ENCODE assay signal across 34 cellular contexts in genomic region chr1:27806758-27807157, GRCh38.
"Had no signal": no experiment of that assay in that cellular context is flagged by ENCODE, and none has a peak within 500 bp of the region (broad histone marks: within the 10 kb centered on the region; RNA-seq: fewer than 3 reads in every experiment).

No MANE protein-coding gene starts in this region.

- H3K4me3 ChIP-seq: ascending aorta, cardiac muscle cell had no signal

- H3K4me1 ChIP-seq: ascending aorta had no signal

- FAIRE-seq: bronchial epithelial cell, TTC549 had no signal

- H3K27me3 Mint-ChIP-seq: activated B cell treated with CpG ODN at 0.5 μM for 24 hours; activated CD4-positive, alpha-beta memory T cell treated with anti-CD3 and anti-CD28 coated beads for 36 hours; activated CD4-positive, alpha-beta T cell treated with anti-CD3 and anti-CD28 coated beads, Interleukin-2, amount 10 ng/mL, durations not matched to agents 24 days and 14 days; activated CD8-positive, alpha-beta T cell treated with anti-CD3 and anti-CD28 coated beads for 36 hours; activated naive CD4-positive, alpha-beta T cell treated with anti-CD3 and anti-CD28 coated beads, Interleukin-2, amount 10 ng/mL, durations not matched to agents 7 days and 5 days; activated naive CD4-positive, alpha-beta T cell treated with anti-CD3 and anti-CD28 coated beads, Interleukin-2, amount 50 U/mL, for 24 hours; activated naive CD8-positive, alpha-beta T cell; activated naive CD8-positive, alpha-beta T cell treated with anti-CD3 and anti-CD28 coated beads, Interleukin-2, amount 10 ng/mL, durations not matched to agents 7 days and 5 days; activated naive CD8-positive, alpha-beta T cell treated with anti-CD3 and anti-CD28 coated beads, Interleukin-2, amount 50 U/mL, for 24 hours; activated T-cell treated with anti-CD3 and anti-CD28 coated beads, Interleukin-2, amount 50 U/mL, for 24 hours; brain; central memory CD8-positive, alpha-beta T cell had no signal

- H3K9me3 ChIP-seq: ascending aorta had no signal

- ATAC-seq: activated CD8-positive, alpha-beta T cell treated with anti-CD3 and anti-CD28 coated beads for 36 hours; activated naive CD8-positive, alpha-beta T cell treated with anti-CD3 and anti-CD28 coated beads, Interleukin-2, amount 50 U/mL, for 24 hours had no signal

- H3K27me3 ChIP-seq: ascending aorta, cardiac muscle cell had no signal

- DNase-seq: activated B cell treated with CpG ODN at 0.5 μM for 24 hours; activated CD4-positive, alpha-beta memory T cell treated with anti-CD3 and anti-CD28 coated beads for 36 hours; activated CD4-positive, alpha-beta T cell treated with anti-CD3 and anti-CD28 coated beads for 4 hours; activated CD4-positive, alpha-beta T cell treated with anti-CD3 and anti-CD28 coated beads, Interleukin-2, amount 10 ng/mL, durations not matched to agents 24 days and 14 days; activated CD4-positive, alpha-beta T cell treated with anti-CD3 and anti-CD28 coated beads, Interleukin-2, amount 50 U/mL, for 1 hour; activated CD4-positive, alpha-beta T cell treated with anti-CD3 and anti-CD28 coated beads, Interleukin-2, amount 50 U/mL, for 4 hours; activated CD4-positive, CD25-positive, alpha-beta regulatory T cell treated with anti-CD3 and anti-CD28 coated beads, Interleukin-2, amount 50 U/mL, for 72 hours; activated CD8-positive, alpha-beta memory T cell treated with anti-CD3 and anti-CD28 coated beads, Interleukin-2, amount 50 U/mL, for 48 hours; activated CD8-positive, alpha-beta T cell treated with anti-CD3 and anti-CD28 coated beads for 36 hours; activated effector memory CD4-positive, alpha-beta T cell treated with Interleukin-2 at 50 U/mL for 16 hours; activated gamma-delta T cell; activated naive CD4-positive, alpha-beta T cell treated with anti-CD3 and anti-CD28 coated beads, Interleukin-2, amount 10 ng/mL, durations not matched to agents 7 days and 5 days; activated naive CD4-positive, alpha-beta T cell treated with Interleukin-2 at 50 U/mL for 16 hours; activated naive CD8-positive, alpha-beta T cell treated with anti-CD3 and anti-CD28 coated beads, Interleukin-2, amount 10 ng/mL, durations not matched to agents 7 days and 5 days; activated naive CD8-positive, alpha-beta T cell treated with anti-CD3 and anti-CD28 coated beads, Interleukin-2, amount 50 U/mL, for 24 hours; activated T-cell treated with anti-CD3 and anti-CD28 coated beads, Interleukin-2, amount 50 U/mL, for 24 hours; amygdala; anterior cingulate cortex; caudate nucleus; cerebellar nuclear complex; T-helper 2 cell; T-helper 9 cell had no signal

- H3K27ac ChIP-seq: ascending aorta, cardiac muscle cell, VCaP had no signal

- H3K9me3 Mint-ChIP-seq: activated B cell treated with CpG ODN at 0.5 μM for 24 hours; activated CD4-positive, alpha-beta memory T cell treated with anti-CD3 and anti-CD28 coated beads for 36 hours; activated CD4-positive, alpha-beta T cell treated with anti-CD3 and anti-CD28 coated beads, Interleukin-2, amount 10 ng/mL, durations not matched to agents 24 days and 14 days; activated CD8-positive, alpha-beta T cell treated with anti-CD3 and anti-CD28 coated beads for 36 hours; activated naive CD4-positive, alpha-beta T cell treated with anti-CD3 and anti-CD28 coated beads, Interleukin-2, amount 10 ng/mL, durations not matched to agents 7 days and 5 days; activated naive CD4-positive, alpha-beta T cell treated with anti-CD3 and anti-CD28 coated beads, Interleukin-2, amount 50 U/mL, for 24 hours; activated naive CD8-positive, alpha-beta T cell treated with anti-CD3 and anti-CD28 coated beads, Interleukin-2, amount 10 ng/mL, durations not matched to agents 7 days and 5 days; activated naive CD8-positive, alpha-beta T cell treated with anti-CD3 and anti-CD28 coated beads, Interleukin-2, amount 50 U/mL, for 24 hours; activated T-cell treated with anti-CD3 and anti-CD28 coated beads, Interleukin-2, amount 50 U/mL, for 24 hours; activated T-helper 2 cell treated with anti-CD3 and anti-CD28 coated beads, Interferon-gamma antibody, Interleukin-2, Interleukin-4, amounts not matched to agents 10 μg/mL and 5 μg/mL and 100 μg/mL, durations not matched to agents 14 hours and 24 hours and 36 hours; brain; central memory CD8-positive, alpha-beta T cell; T-helper 1 cell treated with Interleukin-12 subunit alpha and Interleukin-12 subunit beta and Interleukin-4 antibody, amounts not matched to agents 30 μg/mL and 1 μg/mL, for 36 hours; T-helper 2 cell treated with Interferon-gamma antibody and Interleukin-4, amounts not matched to agents 5 μg/mL and 100 μg/mL, for 36 hours had no signal

- H3K4me1 Mint-ChIP-seq: activated B cell treated with CpG ODN at 0.5 μM for 24 hours; activated CD4-positive, alpha-beta T cell treated with anti-CD3 and anti-CD28 coated beads, Interleukin-2, amount 10 ng/mL, durations not matched to agents 24 days and 14 days; activated naive CD4-positive, alpha-beta T cell treated with anti-CD3 and anti-CD28 coated beads, Interleukin-2, amount 10 ng/mL, durations not matched to agents 7 days and 5 days; activated naive CD8-positive, alpha-beta T cell treated with anti-CD3 and anti-CD28 coated beads, Interleukin-2, amount 10 ng/mL, durations not matched to agents 7 days and 5 days; brain; central memory CD8-positive, alpha-beta T cell had no signal

- H3K4me3 Mint-ChIP-seq: activated B cell treated with CpG ODN at 0.5 μM for 24 hours; activated CD4-positive, alpha-beta memory T cell treated with anti-CD3 and anti-CD28 coated beads for 36 hours; activated CD4-positive, alpha-beta T cell treated with anti-CD3 and anti-CD28 coated beads, Interleukin-2, amount 10 ng/mL, durations not matched to agents 24 days and 14 days; activated CD8-positive, alpha-beta T cell treated with anti-CD3 and anti-CD28 coated beads for 36 hours; activated naive CD4-positive, alpha-beta T cell treated with anti-CD3 and anti-CD28 coated beads, Interleukin-2, amount 10 ng/mL, durations not matched to agents 7 days and 5 days; activated naive CD4-positive, alpha-beta T cell treated with anti-CD3 and anti-CD28 coated beads, Interleukin-2, amount 50 U/mL, for 24 hours; activated naive CD8-positive, alpha-beta T cell; activated naive CD8-positive, alpha-beta T cell treated with anti-CD3 and anti-CD28 coated beads, Interleukin-2, amount 10 ng/mL, durations not matched to agents 7 days and 5 days; activated naive CD8-positive, alpha-beta T cell treated with anti-CD3 and anti-CD28 coated beads, Interleukin-2, amount 50 U/mL, for 24 hours; activated T-cell treated with anti-CD3 and anti-CD28 coated beads, Interleukin-2, amount 50 U/mL, for 24 hours; brain; central memory CD8-positive, alpha-beta T cell; T-helper 1 cell treated with Interleukin-12 subunit alpha and Interleukin-12 subunit beta and Interleukin-4 antibody, amounts not matched to agents 30 μg/mL and 1 μg/mL, for 36 hours; T-helper 2 cell treated with Interferon-gamma antibody and Interleukin-4, amounts not matched to agents 5 μg/mL and 100 μg/mL, for 36 hours had no signal

- H3K27ac Mint-ChIP-seq: activated B cell treated with CpG ODN at 0.5 μM for 24 hours; activated CD4-positive, alpha-beta memory T cell treated with anti-CD3 and anti-CD28 coated beads for 36 hours; activated CD4-positive, alpha-beta T cell treated with anti-CD3 and anti-CD28 coated beads, Interleukin-2, amount 10 ng/mL, durations not matched to agents 24 days and 14 days; activated naive CD4-positive, alpha-beta T cell treated with anti-CD3 and anti-CD28 coated beads, Interleukin-2, amount 10 ng/mL, durations not matched to agents 7 days and 5 days; activated naive CD4-positive, alpha-beta T cell treated with anti-CD3 and anti-CD28 coated beads, Interleukin-2, amount 50 U/mL, for 24 hours; activated naive CD8-positive, alpha-beta T cell; activated naive CD8-positive, alpha-beta T cell treated with anti-CD3 and anti-CD28 coated beads, Interleukin-2, amount 10 ng/mL, durations not matched to agents 7 days and 5 days; activated naive CD8-positive, alpha-beta T cell treated with anti-CD3 and anti-CD28 coated beads, Interleukin-2, amount 50 U/mL, for 24 hours; activated T-cell treated with anti-CD3 and anti-CD28 coated beads, Interleukin-2, amount 50 U/mL, for 24 hours; activated T-helper 2 cell treated with anti-CD3 and anti-CD28 coated beads, Interferon-gamma antibody, Interleukin-2, Interleukin-4, amounts not matched to agents 10 μg/mL and 5 μg/mL and 100 μg/mL, durations not matched to agents 14 hours and 24 hours and 36 hours; brain; T-helper 1 cell treated with Interleukin-12 subunit alpha and Interleukin-12 subunit beta and Interleukin-4 antibody, amounts not matched to agents 30 μg/mL and 1 μg/mL, for 36 hours; T-helper 2 cell treated with Interferon-gamma antibody and Interleukin-4, amounts not matched to agents 5 μg/mL and 100 μg/mL, for 36 hours had no signal
